1 cellular context compared by ENCODE assay signal in genomic region chr5:175381116-175381515, GRCh38.
TF ChIP-seq lines count a peak whose summit lies in the region.

No MANE protein-coding gene starts in this region.

TF ChIP-seq in HEK293, 187 proteins besides CTCF, POLR2A, EP300 and RAD21 (continued from another document):
- TF ChIP-seq SP7 (tag by site-specific recombination; IDR thresholded peaks at IDR 0.05) (peak; percentile 87), ZBTB21 (tag by site-specific recombination; IDR thresholded peaks at IDR 0.05) (peak; percentile 91; the same call in 1 of the 2 replicates), ZNF335 (tag by site-specific recombination; conservative IDR thresholded peaks at IDR 0.05) (peak; percentile 17; the same call in 1 of the 2 replicates), ZSCAN5A (tag by site-specific recombination; IDR thresholded peaks at IDR 0.05) (no peak), PRDM1 (tag by site-specific recombination; IDR thresholded peaks at IDR 0.05) (no peak), ATF2 (tag by site-specific recombination; IDR thresholded peaks at IDR 0.05; ENCODE audit: low read depth) (peak; percentile 91), ZNF366 (tag by site-specific recombination; conservative IDR thresholded peaks at IDR 0.05) (peak; percentile 46; the same call in 1 of the 2 replicates), SP2 (tag by site-specific recombination; IDR thresholded peaks at IDR 0.05) (0 out of 2 replicates have a peak, but pooled peaks have one; percentile 16), ZNF398 (tag by site-specific recombination; IDR thresholded peaks at IDR 0.05) (peak; percentile 43; the same call in 1 of the 2 replicates), ZNF639 (tag by site-specific recombination; IDR thresholded peaks at IDR 0.05) (0 out of 2 replicates have a peak, but pooled peaks have one; percentile 26), KLF8 (tag by site-specific recombination; IDR thresholded peaks at IDR 0.05) (peak; percentile 30; the same call in 1 of the 2 replicates), ZNF629 (tag by site-specific recombination; IDR thresholded peaks at IDR 0.05) (peak; percentile 91), ZNF660 (tag by site-specific recombination; IDR thresholded peaks at IDR 0.05) (0 out of 2 replicates have a peak, but pooled peaks have one; percentile 19), ZFP37 (tag by site-specific recombination; IDR thresholded peaks at IDR 0.05) (0 out of 2 replicates have a peak, but pooled peaks have one; percentile 44), PATZ1 (tag by site-specific recombination; IDR thresholded peaks at IDR 0.05) (no peak)
